Comparison of ENCODE assay signal across 20 cellular contexts in the genomic region with DNA sequence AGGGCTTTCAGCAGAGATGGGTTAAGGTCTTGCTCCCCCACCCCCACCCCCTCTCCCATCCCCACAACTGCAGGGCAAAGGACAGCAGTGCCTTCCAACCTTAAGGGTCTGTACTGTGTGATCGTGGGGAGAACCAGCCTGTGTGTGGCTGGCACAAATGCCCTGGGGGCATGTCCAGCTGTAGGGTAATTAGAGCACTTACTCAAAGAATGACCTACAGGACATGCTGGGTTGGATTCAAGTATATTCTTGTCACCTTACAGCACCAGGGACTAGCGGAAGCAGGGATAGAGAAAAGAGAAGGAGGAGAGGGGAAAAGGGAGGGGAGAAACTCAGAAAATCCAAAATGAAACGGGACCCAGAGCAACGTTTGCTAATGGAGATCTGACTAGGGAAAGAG.
"Had no signal": no experiment of that assay in that cellular context is flagged by ENCODE, and none has a peak within 500 bp of the region (broad histone marks: within the 10 kb centered on the region; RNA-seq: fewer than 3 reads in every experiment).

No MANE protein-coding gene starts in this region.

- DNase-seq: activated CD4-positive, alpha-beta T cell treated with anti-CD3 and anti-CD28 coated beads for 4 hours; activated CD8-positive, alpha-beta memory T cell treated with anti-CD3 and anti-CD28 coated beads, Interleukin-2, amount 50 U/mL, for 4 hours; activated CD8-positive, alpha-beta T cell treated with anti-CD3 and anti-CD28 coated beads for 36 hours; activated naive CD8-positive, alpha-beta T cell treated with anti-CD3 and anti-CD28 coated beads, Interleukin-2, amount 50 U/mL, for 24 hours; activated T-cell treated with anti-CD3 and anti-CD28 coated beads, Interleukin-2, amount 50 U/mL, for 72 hours; amniotic stem cell; IMR-90; Kasumi-1; KBM-7; NCI-H1048; NCI-H1436; NCI-H1930; NCI-H2171; NCI-H2227 treated with DMSO at 0.1 percent for 48 hours; NCI-H446 treated with DMSO at 0.1 percent for 48 hours; NCI-H524 treated with DMSO at 0.1 percent for 48 hours; PC-3; SHP77; SW 1271 had no signal

- H3K36me3 ChIP-seq: SJSA1 had no signal

- H3K27me3 ChIP-seq: SJSA1 had no signal

- H3K4me1 ChIP-seq: SJSA1 had no signal

- H3K4me3 ChIP-seq: SJSA1 had no signal

- H3K27ac ChIP-seq: SJSA1 had no signal
